In genomic region chr12:1972856-1973317, GRCh38 we compare ENCODE assay signal across 13 cellular contexts. TPM values are rescaled to one million over a fixed set of nuclear protein-coding genes. Genes with fewer than 3 reads are reported as not detected.
DNase-seq lines count a peak whose midpoint lies in the region; ATAC-seq and TF ChIP-seq lines count a peak whose summit lies in the region.
"Had no signal": no experiment of that assay in that cellular context is flagged by ENCODE, and none has a peak within 500 bp of the region (broad histone marks: within the 10 kb centered on the region; RNA-seq: fewer than 3 reads in every experiment).

No MANE protein-coding gene starts in this region.

- CTCF ChIA-PET in CD4-positive, alpha-beta memory T cell (lab: Charles Lee; ENCODE audit: partially characterized antibody): no interaction called here

- H3K9me3 ChIP-seq in Peyer's patch (no peaks in the 10 kb centered on the region), mucosa of descending colon (no peaks in the 10 kb centered on the region), tibial nerve (no peaks in the 10 kb centered on the region)
- H3K9me3 ChIP-seq in CD4-positive, alpha-beta memory T cell (ENCODE audit: control insufficient read depth in 1 of 2, low read length in 2 of 2): no peaks in the 10 kb centered on the region

- no peaks in the 10 kb centered on the region for H3K27me3 ChIP-seq in Peyer's patch
- H3K27me3 ChIP-seq in tibial nerve: no peaks in the 10 kb centered on the region
- no peaks in the 10 kb centered on the region for H3K27me3 ChIP-seq in CD4-positive, alpha-beta memory T cell (ENCODE audit: insufficient read depth, low read length)

- peak in 1 of 2 donors; percentile 50 for TF ChIP-seq EP300 in tibial nerve (IDR thresholded peaks at IDR 0.05)

- no peaks in the 10 kb centered on the region for H3K36me3 ChIP-seq in Peyer's patch
- H3K36me3 ChIP-seq in mucosa of descending colon (ENCODE audit: low read depth): no peaks in the 10 kb centered on the region
- H3K36me3 ChIP-seq in tibial nerve: no peaks in the 10 kb centered on the region
- no peaks in the 10 kb centered on the region for H3K36me3 ChIP-seq in CD4-positive, alpha-beta memory T cell (ENCODE audit: insufficient read depth, low read length)

- POLR2A ChIA-PET in CD4-positive, alpha-beta memory T cell (lab: Charles Lee; ENCODE audit: partially characterized antibody): interaction anchor here (0.6 kb wide), 1 partner anchor 32 kb away, joined by 3 read pairs; no protein-coding TSS in a partner anchor

- TF ChIP-seq POLR2A in Peyer's patch (IDR thresholded peaks at IDR 0.05): no peak
- TF ChIP-seq POLR2A in tibial nerve (IDR thresholded peaks at IDR 0.05): no peak

- no peaks in the 10 kb centered on the region for H3K9me3 Mint-ChIP-seq in activated naive CD8-positive, alpha-beta T cell treated with anti-CD3 and anti-CD28 coated beads for 36 hours
- H3K9me3 Mint-ChIP-seq in CD4-positive, alpha-beta memory T cell: no peaks in the 10 kb centered on the region
- H3K9me3 Mint-ChIP-seq: IgD-negative memory B cell, neural crest cell had no signal

- H3K27me3 Mint-ChIP-seq in activated naive CD8-positive, alpha-beta T cell treated with anti-CD3 and anti-CD28 coated beads for 36 hours: no peaks in the 10 kb centered on the region
- H3K27me3 Mint-ChIP-seq in CD4-positive, alpha-beta memory T cell: no peaks in the 10 kb centered on the region
- H3K27me3 Mint-ChIP-seq: IgD-negative memory B cell, T-helper 17 cell had no signal

- intact Hi-C loops in mucosa of descending colon (cut with DNase I, micrococcal nuclease): no loop called here
- intact Hi-C loops in CD4-positive, alpha-beta memory T cell (cut with micrococcal nuclease): no loop called here

- TF ChIP-seq CTCF in Peyer's patch (IDR thresholded peaks at IDR 0.05): no peak
- TF ChIP-seq CTCF in fibroblast of pulmonary artery (IDR thresholded peaks at IDR 0.05; ENCODE audit: low read length, missing control alignments): no peak
- no peak for TF ChIP-seq CTCF in mucosa of descending colon (IDR thresholded peaks at IDR 0.05)
- TF ChIP-seq CTCF in tibial nerve (IDR thresholded peaks at IDR 0.05): no peak

- peak overlapping the region in 3 of 4 donors; percentile 1 to 78 (median 11) for H3K27ac ChIP-seq in Peyer's patch
- H3K27ac ChIP-seq in tibial nerve: peak overlapping the region; percentile 26 to 81 (median 63)
- no peak overlapping the region for H3K27ac ChIP-seq in CD4-positive, alpha-beta memory T cell (ENCODE audit: low read depth, low read length)

- H3K27ac Mint-ChIP-seq in activated naive CD8-positive, alpha-beta T cell treated with anti-CD3 and anti-CD28 coated beads for 36 hours: no peak overlapping the region
- no peak overlapping the region for H3K27ac Mint-ChIP-seq in CD4-positive, alpha-beta memory T cell
- H3K27ac Mint-ChIP-seq: IgD-negative memory B cell, T-helper 17 cell had no signal

- WGBS in tibial nerve, 2 donors: 33 to 42% methylated on average over 9 of the region's 9 CpGs

- H3K4me1 ChIP-seq in Peyer's patch: no peaks in the 10 kb centered on the region
- H3K4me1 ChIP-seq in mucosa of descending colon (ENCODE audit: low read depth): no peaks in the 10 kb centered on the region
- peaks cover 0 to 61% (median 8%) of the 10 kb centered on the region in 4 donors for H3K4me1 ChIP-seq in tibial nerve
- H3K4me1 ChIP-seq in CD4-positive, alpha-beta memory T cell (ENCODE audit: insufficient read depth, low read length): no peaks in the 10 kb centered on the region

- H3K4me3 Mint-ChIP-seq in activated naive CD8-positive, alpha-beta T cell treated with anti-CD3 and anti-CD28 coated beads for 36 hours: no peak overlapping the region
- no peak overlapping the region for H3K4me3 Mint-ChIP-seq in CD4-positive, alpha-beta memory T cell
- H3K4me3 Mint-ChIP-seq: IgD-negative memory B cell, neural crest cell, T-helper 17 cell had no signal

- H3K4me3 ChIP-seq in Peyer's patch: no peak overlapping the region
- H3K4me3 ChIP-seq in fibroblast of pulmonary artery (replicated peaks; ENCODE audit: low read depth, low read length): no peak overlapping the region
- no peak overlapping the region for H3K4me3 ChIP-seq in mucosa of descending colon
- peak overlapping the region in 1 of 4 donors; percentile 11 for H3K4me3 ChIP-seq in tibial nerve
- H3K4me3 ChIP-seq in CD4-positive, alpha-beta memory T cell (ENCODE audit: low read length in 2 of 2): no peak overlapping the region

- peaks cover 2% of the 10 kb centered on the region for H3K36me3 Mint-ChIP-seq in activated naive CD8-positive, alpha-beta T cell treated with anti-CD3 and anti-CD28 coated beads for 36 hours
- peaks cover 16 to 27% of the 10 kb centered on the region in 2 donors for H3K36me3 Mint-ChIP-seq in CD4-positive, alpha-beta memory T cell

- H3K4me1 Mint-ChIP-seq in activated naive CD8-positive, alpha-beta T cell treated with anti-CD3 and anti-CD28 coated beads for 36 hours: no peaks in the 10 kb centered on the region
- peaks cover 0 to 14% (median 8%) of the 10 kb centered on the region in 4 donors for H3K4me1 Mint-ChIP-seq in CD4-positive, alpha-beta memory T cell

- DNase-seq in Peyer's patch (no peak), fibroblast of pulmonary artery (ENCODE audit: low read depth) (peak; percentile 8), mucosa of descending colon (no peak), tibial nerve (ENCODE audit: low spot score in 2 of 2) (peak; percentile 27 to 46)
- DNase-seq in activated naive CD8-positive, alpha-beta T cell treated with anti-CD3 and anti-CD28 coated beads for 36 hours: no peak
- DNase-seq in CD4-positive, alpha-beta memory T cell: no peak
- no peak for DNase-seq in activated CD4-positive, alpha-beta T cell treated with anti-CD3 and anti-CD28 coated beads for 4 hours
- DNase-seq: activated T-cell treated with anti-CD3 and anti-CD28 coated beads, Interleukin-2, amount 50 U/mL, for 1 hour; NCI-H524; T-helper 17 cell had no signal

- ATAC-seq in mucosa of descending colon: peak; percentile 33
- no peak for ATAC-seq in HG03045 (IDR thresholded peaks at IDR 0.05; ENCODE audit: unreplicated experiment)
- ATAC-seq: T-helper 17 cell had no signal

RNA-seq across cellular contexts. Expression of gene DCP1B, which starts 31.4 kb away (rescaled TPM):
- total RNA-seq in Peyer's patch (10 to 100 TPM; 14.7 to 54.5 (median 18.6) TPM), mucosa of descending colon (10 to 100 TPM; 10.1 to 27.3 (median 12.6) TPM), tibial nerve (10 to 100 TPM in 3 of 4 donors, 1 to 10 TPM in 1; 7.5 to 21.0 (median 13.3) TPM)
- 10 to 100 TPM; 12.4 to 12.8 TPM for total RNA-seq in activated naive CD8-positive, alpha-beta T cell treated with anti-CD3 and anti-CD28 coated beads for 36 hours
- total RNA-seq in CD4-positive, alpha-beta memory T cell: 10 to 100 TPM; 25.5 to 26.9 TPM
- 10 to 100 TPM; 16.2 to 29.2 TPM for polyA plus RNA-seq in CD4-positive, alpha-beta memory T cell

RNA-seq across cellular contexts. Expression of gene CACNA2D4, which starts 54.4 kb away (rescaled TPM):
- total RNA-seq in Peyer's patch (10 to 100 TPM in 2 of 4 donors, 1 to 10 TPM in 2; 9.5 to 19.3 (median 12.3) TPM), mucosa of descending colon (1 to 10 TPM; 3.9 to 9.3 (median 4.8) TPM), tibial nerve (10 to 100 TPM; 10.1 to 16.2 (median 11.4) TPM)
- total RNA-seq in activated naive CD8-positive, alpha-beta T cell treated with anti-CD3 and anti-CD28 coated beads for 36 hours: 1 to 10 TPM; 3.8 to 4.0 TPM
- 10 to 100 TPM; 15.1 to 19.2 TPM for total RNA-seq in CD4-positive, alpha-beta memory T cell
- 10 to 100 TPM; 12.4 to 14.1 TPM for polyA plus RNA-seq in CD4-positive, alpha-beta memory T cell

Comparison
In these comparisons a context has a peak if more than half of its experiments do, and no peak if none do; other contexts are left out.
1. DNase-seq: peak in fibroblast of pulmonary artery (single experiment) and tibial nerve (2 of 2); none in Peyer's patch (0 of 3), mucosa of descending colon (0 of 3), activated naive CD8-positive, alpha-beta T cell treated with anti-CD3 and anti-CD28 coated beads for 36 hours (single experiment), CD4-positive, alpha-beta memory T cell (0 of 5) and activated CD4-positive, alpha-beta T cell treated with anti-CD3 and anti-CD28 coated beads for 4 hours (0 of 2).